2 cellular contexts compared by ENCODE assay signal in genomic region chr17:42915288-42915687, GRCh38. TPM values are rescaled to one million over a fixed set of nuclear protein-coding genes. Genes with fewer than 3 reads are reported as not detected.
"Had no signal": no experiment of that assay in that cellular context is flagged by ENCODE, and none has a peak within 500 bp of the region (broad histone marks: within the 10 kb centered on the region; RNA-seq: fewer than 3 reads in every experiment).

No MANE protein-coding gene starts in this region.

RNA-seq across cellular contexts. Expression of gene G6PC1, which starts 14.7 kb away (rescaled TPM):
- total RNA-seq: G401, GM12878 had no signal
- polyA plus RNA-seq: GM12878 had no signal
